ENCODE assay signal across 9 cellular contexts in genomic region chr7:107166702-107167426, GRCh38. TPM values are rescaled to one million over a fixed set of nuclear protein-coding genes. Genes with fewer than 3 reads are reported as not detected.
DNase-seq lines count a peak whose midpoint lies in the region; ATAC-seq and TF ChIP-seq lines count a peak whose summit lies in the region.
"Had no signal": no experiment of that assay in that cellular context is flagged by ENCODE, and none has a peak within 500 bp of the region (broad histone marks: within the 10 kb centered on the region; RNA-seq: fewer than 3 reads in every experiment).

No MANE protein-coding gene starts in this region.

- 46% methylated on average over 6 of the region's 6 CpGs for WGBS in esophagus muscularis mucosa

- no peaks in the 10 kb centered on the region for H3K9me3 ChIP-seq in RWPE2 (ENCODE audit: severe bottlenecking)
- no peaks in the 10 kb centered on the region for H3K9me3 ChIP-seq in esophagus muscularis mucosa

- peak overlapping the region; percentile 77 for H3K27ac ChIP-seq in RWPE2 (ENCODE audit: poor library complexity, severe bottlenecking)
- peak overlapping the region; percentile 89 to 100 (median 97) for H3K27ac ChIP-seq in esophagus muscularis mucosa (replicated peaks in 1 of 4)

- intact Hi-C loops in esophagus muscularis mucosa (cut with DNase I), result no loop called here

- no peaks in the 10 kb centered on the region for H3K36me3 ChIP-seq in GM06990 (ENCODE audit: control insufficient read depth, insufficient read depth, low read length)
- no peaks in the 10 kb centered on the region for H3K36me3 ChIP-seq in RWPE2 (ENCODE audit: low read depth)
- H3K36me3 ChIP-seq in esophagus muscularis mucosa, result peaks cover 0 to 4% (median 0%) of the 10 kb centered on the region in 4 donors

- H3K4me3 ChIP-seq in GM06990 (replicated peaks; ENCODE audit: low read depth, low read length) (peak overlapping the region; percentile 66), RWPE2 (ENCODE audit: severe bottlenecking) (peak overlapping the region; percentile 32), esophagus muscularis mucosa (peak overlapping the region; percentile 66 to 99 (median 95)), retinal pigment epithelial cell (ENCODE audit: low read length) (peak overlapping the region; percentile 58)

- H3K27me3 ChIP-seq in GM06990 (replicated peaks; ENCODE audit: control insufficient read depth, insufficient read depth, low read length) (no peaks in the 10 kb centered on the region), RWPE2 (ENCODE audit: insufficient read depth, poor library complexity, severe bottlenecking) (no peaks in the 10 kb centered on the region), esophagus muscularis mucosa (no peaks in the 10 kb centered on the region)

- no peak for ATAC-seq in RWPE2 (ENCODE audit: low read depth)
- no peak for ATAC-seq in activated CD4-positive, CD25-positive, alpha-beta regulatory T cell treated with anti-CD3 and anti-CD28 coated beads, Interleukin-2, amount 50 U/mL, for 24 hours

- no peak for TF ChIP-seq POLR2A in esophagus muscularis mucosa (IDR thresholded peaks at IDR 0.05; ENCODE audit: low read depth)
- no peak for TF ChIP-seq POLR2A in erythroblast (IDR thresholded peaks at IDR 0.05; ENCODE audit: low read length)

- TF ChIP-seq CTCF in GM06990 (IDR thresholded peaks at IDR 0.05; ENCODE audit: insufficient read depth, low read length, poor library complexity, severe bottlenecking) (no peak), RWPE2 (IDR thresholded peaks at IDR 0.05; ENCODE audit: poor library complexity, severe bottlenecking) (no peak), esophagus muscularis mucosa (IDR thresholded peaks at IDR 0.05) (no peak), retinal pigment epithelial cell (conservative IDR thresholded peaks at IDR 0.05; ENCODE audit: low read depth, low read length) (no peak)

- TF ChIP-seq EP300 in esophagus muscularis mucosa (IDR thresholded peaks at IDR 0.05), result no peak

- DNase-seq in GM06990 (ENCODE audit: extremely low read depth, insufficient read length) (no peak), RWPE2 (ENCODE audit: low spot score) (no peak), esophagus muscularis mucosa (ENCODE audit: extremely low spot score) (no peak), retinal pigment epithelial cell (ENCODE audit: low read depth) (no peak), NCI-H524 (lab: John Stamatoyannopoulos, UW) (no peak), erythroblast (lab: John Stamatoyannopoulos, UW) (no peak), NCI-H1436 (lab: John Stamatoyannopoulos, UW) (no peak)
- DNase-seq: occipital lobe had no signal

- H3K4me1 ChIP-seq in RWPE2 (ENCODE audit: insufficient read depth, poor library complexity, severe bottlenecking), result peaks cover 7% of the 10 kb centered on the region
- H3K4me1 ChIP-seq in esophagus muscularis mucosa, result peaks cover 16 to 25% (median 19%) of the 10 kb centered on the region in 4 donors

RNA-seq across cellular contexts. Expression of gene HBP1, which starts 1.9 kb away (rescaled TPM):
- 100 to 1,000 TPM in 3 of 4 donors, 10 to 100 TPM in 1; 60.4 to 113 (median 110) TPM for total RNA-seq in esophagus muscularis mucosa

Comparison
In these comparisons a context has a peak if more than half of its experiments do, and no peak if none do; other contexts are left out.
1. H3K4me3 ChIP-seq: peak in every context shown above with its lines; median percentile 95 in esophagus muscularis mucosa; 66 in GM06990; 58 in retinal pigment epithelial cell; 32 in RWPE2.